In genomic region chr17:3534881-3535252, GRCh38 we compare ENCODE assay signal across 10 cellular contexts. TPM values are rescaled to one million over a fixed set of nuclear protein-coding genes. Genes with fewer than 3 reads are reported as not detected.
DNase-seq lines count a peak whose midpoint lies in the region; ATAC-seq and TF ChIP-seq lines count a peak whose summit lies in the region.
"Had no signal": no experiment of that assay in that cellular context is flagged by ENCODE, and none has a peak within 500 bp of the region (broad histone marks: within the 10 kb centered on the region; RNA-seq: fewer than 3 reads in every experiment).

No MANE protein-coding gene starts in this region.

- H3K27ac Mint-ChIP-seq in activated CD8-positive, alpha-beta memory T cell treated with anti-CD3 and anti-CD28 coated beads, Interleukin-2, amount 10 ng/mL, durations not matched to agents 7 days and 5 days, result no peak overlapping the region
- H3K27ac Mint-ChIP-seq in immature natural killer cell, result peak overlapping the region; percentile 23 to 93 (median 76)
- H3K27ac Mint-ChIP-seq: CD4-positive, alpha-beta memory T cell; stimulated activated naive CD8-positive, alpha-beta T cell treated with anti-CD3 and anti-CD28 coated beads, Interleukin-15, Interleukin-2, amounts not matched to agents 100 ng/mL and 50 ng/mL, for 24 hours had no signal

- no peaks in the 10 kb centered on the region for H3K27me3 ChIP-seq in adipocyte (replicated peaks; ENCODE audit: control insufficient read depth, insufficient read depth, low read length)
- H3K27me3 ChIP-seq in suprapubic skin, result no peaks in the 10 kb centered on the region

- peak overlapping the region; percentile 3 for H3K9ac ChIP-seq in adipocyte (ENCODE audit: low read length)

- H3K36me3 ChIP-seq in adipocyte (ENCODE audit: control insufficient read depth, insufficient read depth, low read length, severe bottlenecking), result no peaks in the 10 kb centered on the region
- no peaks in the 10 kb centered on the region for H3K36me3 ChIP-seq in suprapubic skin

- ATAC-seq in activated CD8-positive, alpha-beta memory T cell treated with anti-CD3 and anti-CD28 coated beads, Interleukin-2, amount 10 ng/mL, durations not matched to agents 7 days and 5 days, result peak; percentile 65

- TF ChIP-seq POLR2A in suprapubic skin (IDR thresholded peaks at IDR 0.05), result no peak

- H3K9me3 Mint-ChIP-seq in activated CD8-positive, alpha-beta memory T cell treated with anti-CD3 and anti-CD28 coated beads, Interleukin-2, amount 10 ng/mL, durations not matched to agents 7 days and 5 days (ENCODE audit: low read depth), result no peaks in the 10 kb centered on the region
- no peaks in the 10 kb centered on the region for H3K9me3 Mint-ChIP-seq in immature natural killer cell
- H3K9me3 Mint-ChIP-seq: CD4-positive, alpha-beta memory T cell; stimulated activated naive CD8-positive, alpha-beta T cell treated with anti-CD3 and anti-CD28 coated beads, Interleukin-15, Interleukin-2, amounts not matched to agents 100 ng/mL and 50 ng/mL, for 24 hours had no signal

- H3K36me3 Mint-ChIP-seq in activated CD8-positive, alpha-beta memory T cell treated with anti-CD3 and anti-CD28 coated beads, Interleukin-2, amount 10 ng/mL, durations not matched to agents 7 days and 5 days, result no peaks in the 10 kb centered on the region
- peaks cover 0 to 8% (median 4%) of the 10 kb centered on the region in 3 donors for H3K36me3 Mint-ChIP-seq in immature natural killer cell
- H3K36me3 Mint-ChIP-seq: CD4-positive, alpha-beta memory T cell had no signal

- H3K27me3 Mint-ChIP-seq in activated CD8-positive, alpha-beta memory T cell treated with anti-CD3 and anti-CD28 coated beads, Interleukin-2, amount 10 ng/mL, durations not matched to agents 7 days and 5 days, result peaks cover 14% of the 10 kb centered on the region
- peaks cover 2 to 4% (median 3%) of the 10 kb centered on the region in 3 donors for H3K27me3 Mint-ChIP-seq in immature natural killer cell (ENCODE audit: low read depth in 3 of 3)

- H3K4me3 Mint-ChIP-seq in activated CD8-positive, alpha-beta memory T cell treated with anti-CD3 and anti-CD28 coated beads, Interleukin-2, amount 10 ng/mL, durations not matched to agents 7 days and 5 days, result peak overlapping the region; percentile 15
- H3K4me3 Mint-ChIP-seq in immature natural killer cell, result peak overlapping the region; percentile 57 to 78 (median 74)
- H3K4me3 Mint-ChIP-seq: stimulated activated naive CD8-positive, alpha-beta T cell treated with anti-CD3 and anti-CD28 coated beads, Interleukin-15, Interleukin-2, amounts not matched to agents 100 ng/mL and 50 ng/mL, for 24 hours had no signal

- intact Hi-C loops in posterior vena cava (cut with DNase I), result loop anchor here in 1 of 2 donors (10.0 kb wide), 1 partner anchor 100 kb away; the partner anchor contains the start of genes CTNS and SHPK

- WGBS in suprapubic skin, result 18% methylated on average over 3 of the region's 3 CpGs

- CTCF ChIA-PET in activated CD8-positive, alpha-beta memory T cell treated with anti-CD3 and anti-CD28 coated beads, Interleukin-2, amount 10 ng/mL, durations not matched to agents 7 days and 5 days (lab: Charles Lee), result no interaction called here

- H3K9me3 ChIP-seq in adipocyte (ENCODE audit: control insufficient read depth, low read length) (no peaks in the 10 kb centered on the region), suprapubic skin (no peaks in the 10 kb centered on the region)

- peaks cover 4% of the 10 kb centered on the region for H3K4me1 Mint-ChIP-seq in activated CD8-positive, alpha-beta memory T cell treated with anti-CD3 and anti-CD28 coated beads, Interleukin-2, amount 10 ng/mL, durations not matched to agents 7 days and 5 days
- peaks cover 11 to 17% of the 10 kb centered on the region in 2 donors for H3K4me1 Mint-ChIP-seq in immature natural killer cell

- no peak overlapping the region for H3K4me3 ChIP-seq in adipocyte (ENCODE audit: low read length)
- no peak overlapping the region for H3K4me3 ChIP-seq in suprapubic skin

- no peak for DNase-seq in activated CD8-positive, alpha-beta memory T cell treated with anti-CD3 and anti-CD28 coated beads, Interleukin-2, amount 10 ng/mL, durations not matched to agents 7 days and 5 days
- no peak for DNase-seq in activated CD8-positive, alpha-beta memory T cell treated with anti-CD3 and anti-CD28 coated beads for 24 hours
- DNase-seq in adipocyte (ENCODE audit: low read depth) (peak; percentile 17), immature natural killer cell (peak in 2 of 3 donors; percentile 14 to 35), suprapubic skin (ENCODE audit: low spot score in 2 of 2) (peak in 1 of 2 donors; percentile 72), epidermal melanocyte (ENCODE audit: insufficient read length, low spot score) (no peak), NCI-H2081 treated with DMSO at 0.1 percent for 48 hours (lab: John Stamatoyannopoulos, UW) (no peak), posterior vena cava (ENCODE audit: low spot score) (no peak)

- TF ChIP-seq EP300 in suprapubic skin (IDR thresholded peaks at IDR 0.05), result no peak

- H3K27ac ChIP-seq in suprapubic skin, result peak overlapping the region; percentile 9

- TF ChIP-seq CTCF in suprapubic skin (IDR thresholded peaks at IDR 0.05), result no peak

- peaks cover 22% of the 10 kb centered on the region for H3K4me1 ChIP-seq in adipocyte (ENCODE audit: control insufficient read depth, insufficient read depth, low read length)
- H3K4me1 ChIP-seq in suprapubic skin, result peaks cover 17% of the 10 kb centered on the region

RNA-seq across cellular contexts. Expression of gene TRPV3, which starts 22.7 kb away (rescaled TPM):
- under 1 TPM; 0.41 to 0.98 TPM for total RNA-seq in activated CD8-positive, alpha-beta memory T cell treated with anti-CD3 and anti-CD28 coated beads, Interleukin-2, amount 10 ng/mL, durations not matched to agents 7 days and 5 days
- 1 to 10 TPM in 1 of 3 donors, under 1 TPM in 2; 0.05 to 1.3 (median 0.39) TPM for polyA plus RNA-seq in immature natural killer cell
- 10 to 100 TPM; 25.6 to 45.4 (median 34.4) TPM for total RNA-seq in suprapubic skin
- total RNA-seq in posterior vena cava, result 1 to 10 TPM; 1.5 to 2.7 TPM
- polyA plus RNA-seq: CD4-positive, alpha-beta memory T cell had no signal

RNA-seq across cellular contexts. Expression of gene ASPA, which starts 59.1 kb away (rescaled TPM):
- not detected for total RNA-seq in activated CD8-positive, alpha-beta memory T cell treated with anti-CD3 and anti-CD28 coated beads, Interleukin-2, amount 10 ng/mL, durations not matched to agents 7 days and 5 days
- not detected for polyA plus RNA-seq in immature natural killer cell
- total RNA-seq in suprapubic skin (1 to 10 TPM in 3 of 4 donors, under 1 TPM in 1; 0.98 to 5.4 (median 1.8) TPM), posterior vena cava (1 to 10 TPM; 7.8 to 9.7 TPM)
- total RNA-seq: CD4-positive, alpha-beta memory T cell had no signal
- polyA plus RNA-seq: CD4-positive, alpha-beta memory T cell had no signal

Comparison
In these comparisons a context has a peak if more than half of its experiments do, and no peak if none do; other contexts are left out.
1. DNase-seq: peak in adipocyte (single experiment) and immature natural killer cell (2 of 3); none in activated CD8-positive, alpha-beta memory T cell treated with anti-CD3 and anti-CD28 coated beads, Interleukin-2, amount 10 ng/mL, durations not matched to agents 7 days and 5 days (single experiment), activated CD8-positive, alpha-beta memory T cell treated with anti-CD3 and anti-CD28 coated beads for 24 hours (single experiment), epidermal melanocyte (single experiment), NCI-H2081 treated with DMSO at 0.1 percent for 48 hours (single experiment) and posterior vena cava (single experiment).
2. RNA of gene TRPV3, which starts 22.7 kb away (total RNA-seq): 25.6 to 45.4 TPM in suprapubic skin; 1.5 to 2.7 TPM in posterior vena cava and 0.41 to 0.98 TPM in activated CD8-positive, alpha-beta memory T cell treated with anti-CD3 and anti-CD28 coated beads, Interleukin-2, amount 10 ng/mL, durations not matched to agents 7 days and 5 days; every median in the first group is over 4 times any median in the second.